Comparison of ENCODE assay signal across 8 cellular contexts in the genomic region with DNA sequence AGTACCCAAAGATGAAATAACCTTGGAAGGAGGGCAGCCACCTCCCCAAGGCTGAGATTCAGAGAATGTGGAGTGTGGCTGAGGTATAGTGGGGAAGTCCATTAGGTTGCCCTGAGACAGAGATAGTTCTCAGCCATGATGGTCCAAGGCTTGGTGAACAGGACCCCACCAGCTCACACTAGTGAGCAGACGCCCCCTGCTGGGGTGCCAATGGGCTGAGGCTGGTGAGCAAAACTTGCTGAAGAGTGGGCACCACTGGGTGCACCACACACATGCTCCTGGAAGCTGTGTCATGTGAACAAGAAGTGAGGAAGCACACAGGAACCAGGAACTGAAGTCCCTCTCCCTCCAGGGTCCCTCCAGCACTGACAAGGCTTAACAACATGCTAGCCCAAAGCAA. TPM values are rescaled to one million over a fixed set of nuclear protein-coding genes. Genes with fewer than 3 reads are reported as not detected.
A peak's percentile ranks its signal among the peaks of the same experiment; 100 is the strongest.
DNase-seq lines count a peak whose midpoint lies in the region; TF ChIP-seq lines count a peak whose summit lies in the region.

No MANE protein-coding gene starts in this region.

- H3K36me3 Mint-ChIP-seq in activated CD4-positive, alpha-beta memory T cell treated with anti-CD3 and anti-CD28 coated beads, Interleukin-2, amount 10 ng/mL, durations not matched to agents 7 days and 5 days (ENCODE audit: low read depth) = no peaks in the 10 kb centered on the region

- no peak for DNase-seq in AG09319 (ENCODE audit: extremely low read depth, low read depth)
- DNase-seq in GM13977 (ENCODE audit: low spot score) = peak; percentile 40
- peak; percentile 30 for DNase-seq in NCI-H1092 (lab: John Stamatoyannopoulos, UW)
- peak; percentile 53 for DNase-seq in activated CD4-positive, alpha-beta memory T cell treated with anti-CD3 and anti-CD28 coated beads, Interleukin-2, amount 10 ng/mL, durations not matched to agents 7 days and 5 days
- peak; percentile 20 for DNase-seq in fibroblast of peridontal ligament (ENCODE audit: extremely low read depth)
- peak; percentile 67 for DNase-seq in stimulated activated CD4-positive, alpha-beta T cell treated with anti-CD3 and anti-CD28 coated beads, Interleukin-15, amount 100 ng/mL, for 24 hours
- DNase-seq in DMS79 treated with DMSO at 0.1 percent for 48 hours (lab: John Stamatoyannopoulos, UW) = no peak
- DNase-seq in suprapubic skin (ENCODE audit: low spot score in 2 of 2) = no peak

- H3K36me3 ChIP-seq in suprapubic skin = no peaks in the 10 kb centered on the region

- H3K27me3 Mint-ChIP-seq in activated CD4-positive, alpha-beta memory T cell treated with anti-CD3 and anti-CD28 coated beads, Interleukin-2, amount 10 ng/mL, durations not matched to agents 7 days and 5 days = peaks cover 4% of the 10 kb centered on the region

- H3K4me3 Mint-ChIP-seq in activated CD4-positive, alpha-beta memory T cell treated with anti-CD3 and anti-CD28 coated beads, Interleukin-2, amount 10 ng/mL, durations not matched to agents 7 days and 5 days = no peak overlapping the region

- H3K9me3 ChIP-seq in suprapubic skin = no peaks in the 10 kb centered on the region

- H3K27ac Mint-ChIP-seq in activated CD4-positive, alpha-beta memory T cell treated with anti-CD3 and anti-CD28 coated beads, Interleukin-2, amount 10 ng/mL, durations not matched to agents 7 days and 5 days = no peak overlapping the region

- TF ChIP-seq EP300 in suprapubic skin (IDR thresholded peaks at IDR 0.05) = no peak

- H3K4me1 ChIP-seq in suprapubic skin = no peaks in the 10 kb centered on the region

- no peak for TF ChIP-seq POLR2A in suprapubic skin (IDR thresholded peaks at IDR 0.05)

- POLR2A ChIA-PET in activated CD4-positive, alpha-beta memory T cell treated with anti-CD3 and anti-CD28 coated beads, Interleukin-2, amount 10 ng/mL, durations not matched to agents 7 days and 5 days (lab: Charles Lee) = interaction anchor here (1.3 kb wide), 1 partner anchor 9 kb away, joined by 3 read pairs; a partner anchor contains a TSS

- no peak overlapping the region for H3K27ac ChIP-seq in suprapubic skin

- in situ Hi-C loops in GM13977 (cut with MboI; ENCODE audit: low pct_unique_long_range_greater_than_20kb, low sequenced_read_pairs, unreplicated experiment) = loop anchor here (25.0 kb wide), 1 partner anchor 303 kb away; no protein-coding TSS in a partner anchor

- CTCF ChIA-PET in activated CD4-positive, alpha-beta memory T cell treated with anti-CD3 and anti-CD28 coated beads, Interleukin-2, amount 10 ng/mL, durations not matched to agents 7 days and 5 days (lab: Charles Lee) = interaction anchor here (1.9 to 2.1 kb wide), 2 partner anchors 9 to 307 kb away, joined by 10 to 14 read pairs; a partner anchor contains a TSS

- WGBS in suprapubic skin = 18% methylated on average over 1 of the region's 1 CpG

- no peaks in the 10 kb centered on the region for H3K27me3 ChIP-seq in suprapubic skin

- H3K4me3 ChIP-seq in suprapubic skin = no peak overlapping the region

- no peaks in the 10 kb centered on the region for H3K9me3 Mint-ChIP-seq in activated CD4-positive, alpha-beta memory T cell treated with anti-CD3 and anti-CD28 coated beads, Interleukin-2, amount 10 ng/mL, durations not matched to agents 7 days and 5 days

- peak; percentile 46 for TF ChIP-seq CTCF in AG09319 (IDR thresholded peaks at IDR 0.05; ENCODE audit: low read depth, low read length)
- TF ChIP-seq CTCF in GM13977 (IDR thresholded peaks at IDR 0.05; ENCODE audit: extremely low read depth, insufficient read depth, missing control alignments) = peak; percentile 54
- no peak for TF ChIP-seq CTCF in suprapubic skin (IDR thresholded peaks at IDR 0.05)

- H3K4me1 Mint-ChIP-seq in activated CD4-positive, alpha-beta memory T cell treated with anti-CD3 and anti-CD28 coated beads, Interleukin-2, amount 10 ng/mL, durations not matched to agents 7 days and 5 days = no peaks in the 10 kb centered on the region

RNA-seq across cellular contexts. Expression of a gene that starts 8.9 kb away (rescaled TPM):
- total RNA-seq in activated CD4-positive, alpha-beta memory T cell treated with anti-CD3 and anti-CD28 coated beads, Interleukin-2, amount 10 ng/mL, durations not matched to agents 7 days and 5 days = under 1 TPM in 1 of 2 experiments, not detected in 1; 0.58 TPM
- total RNA-seq in suprapubic skin = 1 to 10 TPM in 1 of 4 donors, under 1 TPM in 3; 0.30 to 1.4 (median 0.81) TPM

RNA-seq across cellular contexts. Expression of a gene that starts 9.3 kb away (rescaled TPM):
- 10 to 100 TPM; 27.0 to 31.5 TPM for total RNA-seq in activated CD4-positive, alpha-beta memory T cell treated with anti-CD3 and anti-CD28 coated beads, Interleukin-2, amount 10 ng/mL, durations not matched to agents 7 days and 5 days
- total RNA-seq in suprapubic skin = 10 to 100 TPM; 37.2 to 60.0 (median 50.0) TPM

Comparison
In these comparisons a context has a peak if more than half of its experiments do, and no peak if none do; other contexts are left out.
1. DNase-seq: peak in GM13977 (single experiment), NCI-H1092 (single experiment), activated CD4-positive, alpha-beta memory T cell treated with anti-CD3 and anti-CD28 coated beads, Interleukin-2, amount 10 ng/mL, durations not matched to agents 7 days and 5 days (single experiment), fibroblast of peridontal ligament (single experiment) and stimulated activated CD4-positive, alpha-beta T cell treated with anti-CD3 and anti-CD28 coated beads, Interleukin-15, amount 100 ng/mL, for 24 hours (single experiment); none in AG09319 (single experiment), DMS79 treated with DMSO at 0.1 percent for 48 hours (single experiment) and suprapubic skin (0 of 2).
2. CTCF ChIP-seq: peak in AG09319 (single experiment) and GM13977 (single experiment); none in suprapubic skin (0 of 2).